ENCODE assay signal across 11 cellular contexts in genomic region chr9:110101531-110102161, GRCh38.
DNase-seq lines count a peak whose midpoint lies in the region; ATAC-seq and TF ChIP-seq lines count a peak whose summit lies in the region.
"Had no signal": no experiment of that assay in that cellular context is flagged by ENCODE, and none has a peak within 500 bp of the region (broad histone marks: within the 10 kb centered on the region; RNA-seq: fewer than 3 reads in every experiment).

No MANE protein-coding gene starts in this region.

- no peak overlapping the region for H3K4me3 ChIP-seq in fibroblast of pulmonary artery (replicated peaks; ENCODE audit: low read depth, low read length)
- H3K4me3 ChIP-seq: body of pancreas, stomach had no signal

- no peaks in the 10 kb centered on the region for H3K9me3 Mint-ChIP-seq in effector memory CD8-positive, alpha-beta T cell
- no peaks in the 10 kb centered on the region for H3K9me3 Mint-ChIP-seq in activated T-helper 1 cell treated with anti-CD3 and anti-CD28 coated beads, Interleukin-12 subunit alpha, Interleukin-12 subunit beta, Interleukin-2, Interleukin-4 antibody, amounts not matched to agents 30 ng/mL and 10 ng/mL and 1 ng/mL, durations not matched to agents 14 hours and 24 hours and 36 hours

- TF ChIP-seq CTCF in GM13977 (IDR thresholded peaks at IDR 0.05; ENCODE audit: extremely low read depth, insufficient read depth, missing control alignments), result no peak
- no peak for TF ChIP-seq CTCF in fibroblast of pulmonary artery (IDR thresholded peaks at IDR 0.05; ENCODE audit: low read length, missing control alignments)

- H3K4me3 Mint-ChIP-seq in effector memory CD8-positive, alpha-beta T cell, result no peak overlapping the region
- H3K4me3 Mint-ChIP-seq in activated T-helper 1 cell treated with anti-CD3 and anti-CD28 coated beads, Interleukin-12 subunit alpha, Interleukin-12 subunit beta, Interleukin-2, Interleukin-4 antibody, amounts not matched to agents 30 ng/mL and 10 ng/mL and 1 ng/mL, durations not matched to agents 14 hours and 24 hours and 36 hours, result no peak overlapping the region

- no peaks in the 10 kb centered on the region for H3K4me1 Mint-ChIP-seq in effector memory CD8-positive, alpha-beta T cell (ENCODE audit: low read depth in 2 of 2)
- peaks cover 60% of the 10 kb centered on the region for H3K4me1 Mint-ChIP-seq in activated T-helper 1 cell treated with anti-CD3 and anti-CD28 coated beads, Interleukin-12 subunit alpha, Interleukin-12 subunit beta, Interleukin-2, Interleukin-4 antibody, amounts not matched to agents 30 ng/mL and 10 ng/mL and 1 ng/mL, durations not matched to agents 14 hours and 24 hours and 36 hours (ENCODE audit: low read depth)

- H3K27ac Mint-ChIP-seq in effector memory CD8-positive, alpha-beta T cell, result no peak overlapping the region
- H3K27ac Mint-ChIP-seq in activated T-helper 1 cell treated with anti-CD3 and anti-CD28 coated beads, Interleukin-12 subunit alpha, Interleukin-12 subunit beta, Interleukin-2, Interleukin-4 antibody, amounts not matched to agents 30 ng/mL and 10 ng/mL and 1 ng/mL, durations not matched to agents 14 hours and 24 hours and 36 hours, result no peak overlapping the region

- peak; percentile 66 for DNase-seq in GM13977 (ENCODE audit: low spot score)
- peak; percentile 35 for DNase-seq in fibroblast of pulmonary artery (ENCODE audit: low read depth)
- no peak for DNase-seq in effector memory CD8-positive, alpha-beta T cell
- DNase-seq in superior temporal gyrus (ENCODE audit: extremely low spot score), result no peak
- no peak for DNase-seq in NCI-H1092 treated with DMSO at 0.1 percent for 48 hours (lab: John Stamatoyannopoulos, UW)
- no peak for DNase-seq in activated T-helper 1 cell treated with anti-CD3 and anti-CD28 coated beads, Interleukin-12 subunit alpha, Interleukin-12 subunit beta, Interleukin-2, Interleukin-4 antibody, amounts not matched to agents 30 ng/mL and 10 ng/mL and 1 ng/mL, durations not matched to agents 14 hours and 24 hours and 36 hours (ENCODE audit: low spot score)
- DNase-seq: body of pancreas, hippocampal formation, stomach had no signal

- in situ Hi-C loops in GM13977 (cut with MboI; ENCODE audit: low pct_unique_long_range_greater_than_20kb, low sequenced_read_pairs, unreplicated experiment), result no loop called here

- ATAC-seq in GM21367 (IDR thresholded peaks at IDR 0.05; ENCODE audit: unreplicated experiment), result peak; percentile 74
- ATAC-seq in HG03139 (IDR thresholded peaks at IDR 0.05; ENCODE audit: unreplicated experiment), result peak; percentile 78
- no peak for ATAC-seq in effector memory CD8-positive, alpha-beta T cell (replicated peaks)
- ATAC-seq: body of pancreas had no signal

- H3K27me3 Mint-ChIP-seq in effector memory CD8-positive, alpha-beta T cell, result no peaks in the 10 kb centered on the region
- no peaks in the 10 kb centered on the region for H3K27me3 Mint-ChIP-seq in activated T-helper 1 cell treated with anti-CD3 and anti-CD28 coated beads, Interleukin-12 subunit alpha, Interleukin-12 subunit beta, Interleukin-2, Interleukin-4 antibody, amounts not matched to agents 30 ng/mL and 10 ng/mL and 1 ng/mL, durations not matched to agents 14 hours and 24 hours and 36 hours (ENCODE audit: insufficient read depth)

- intact Hi-C loops in activated T-helper 1 cell treated with anti-CD3 and anti-CD28 coated beads, Interleukin-12 subunit alpha, Interleukin-12 subunit beta, Interleukin-2, Interleukin-4 antibody, amounts not matched to agents 30 ng/mL and 10 ng/mL and 1 ng/mL, durations not matched to agents 14 hours and 24 hours and 36 hours (cut with micrococcal nuclease), result loop anchor here (2.0 kb wide), 1 partner anchor 47 kb away; no protein-coding TSS in a partner anchor

- H3K36me3 Mint-ChIP-seq in effector memory CD8-positive, alpha-beta T cell (ENCODE audit: insufficient read depth), result no peaks in the 10 kb centered on the region
- peaks cover 8% of the 10 kb centered on the region for H3K36me3 Mint-ChIP-seq in activated T-helper 1 cell treated with anti-CD3 and anti-CD28 coated beads, Interleukin-12 subunit alpha, Interleukin-12 subunit beta, Interleukin-2, Interleukin-4 antibody, amounts not matched to agents 30 ng/mL and 10 ng/mL and 1 ng/mL, durations not matched to agents 14 hours and 24 hours and 36 hours (ENCODE audit: low read depth)

Comparison
In these comparisons a context has a peak if more than half of its experiments do, and no peak if none do; other contexts are left out.
1. DNase-seq: peak in GM13977 (single experiment) and fibroblast of pulmonary artery (single experiment); none in effector memory CD8-positive, alpha-beta T cell (0 of 3), superior temporal gyrus (single experiment), NCI-H1092 treated with DMSO at 0.1 percent for 48 hours (single experiment) and activated T-helper 1 cell treated with anti-CD3 and anti-CD28 coated beads, Interleukin-12 subunit alpha, Interleukin-12 subunit beta, Interleukin-2, Interleukin-4 antibody, amounts not matched to agents 30 ng/mL and 10 ng/mL and 1 ng/mL, durations not matched to agents 14 hours and 24 hours and 36 hours (single experiment).